Comparison of ENCODE assay signal across 29 cellular contexts in the genomic region with DNA sequence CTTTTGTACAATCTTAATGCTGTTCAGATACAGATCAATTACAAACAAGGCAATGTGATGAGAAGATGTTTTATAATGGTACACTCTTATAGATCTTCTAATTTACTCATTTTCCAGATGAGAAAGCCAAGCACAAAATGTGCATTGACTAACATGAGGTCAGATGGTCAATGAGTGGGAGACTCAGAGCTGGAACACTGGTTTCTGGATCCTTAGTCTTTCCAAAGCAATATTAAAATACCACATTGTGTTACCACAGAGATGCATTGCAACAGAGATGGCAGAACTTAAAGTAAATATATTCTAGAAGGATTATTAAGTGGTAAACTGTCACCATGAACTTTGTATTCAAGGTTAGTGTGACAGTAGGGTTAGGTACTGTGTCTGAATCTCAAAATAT.
"Had no signal": no experiment of that assay in that cellular context is flagged by ENCODE, and none has a peak within 500 bp of the region (broad histone marks: within the 10 kb centered on the region; RNA-seq: fewer than 3 reads in every experiment).

No MANE protein-coding gene starts in this region.

- H3K27ac ChIP-seq: body of pancreas, breast epithelium, KMS-11, SJCRH30, SK-N-MC had no signal

- DNase-seq: activated CD4-positive, alpha-beta T cell treated with anti-CD3 and anti-CD28 coated beads for 36 hours; activated CD4-positive, alpha-beta T cell treated with anti-CD3 and anti-CD28 coated beads, Interleukin-2, amount 10 ng/mL, durations not matched to agents 7 days and 5 days; activated CD4-positive, alpha-beta T cell treated with anti-CD3 and anti-CD28 coated beads, Interleukin-2, amount 50 U/mL, for 48 hours; activated CD8-positive, alpha-beta T cell treated with anti-CD3 and anti-CD28 coated beads, Interleukin-2, amount 10 ng/mL, durations not matched to agents 7 days and 5 days; activated gamma-delta T cell; activated naive CD4-positive, alpha-beta T cell treated with Interleukin-2 at 50 U/mL for 16 hours; activated naive CD8-positive, alpha-beta T cell treated with anti-CD3 and anti-CD28 coated beads, Interleukin-2, amount 10 ng/mL, durations not matched to agents 7 days and 5 days; activated T-cell treated with anti-CD3 and anti-CD28 coated beads, Interleukin-2, amount 50 U/mL, for 24 hours; body of pancreas; NCI-H1105; NCI-H1417 treated with DMSO at 0.1 percent for 48 hours; NCI-H187 treated with DMSO at 0.1 percent for 48 hours; NCI-H2081; NCI-H2227 treated with DMSO at 0.1 percent for 48 hours; NCI-H446; NCI-H510A treated with DMSO at 0.1 percent for 48 hours; NCI-H526 treated with DMSO at 0.1 percent for 48 hours; SHP77; SJCRH30 had no signal

- H3K9me3 ChIP-seq: body of pancreas, breast epithelium, SJCRH30 had no signal

- ATAC-seq: activated CD4-positive, alpha-beta T cell treated with anti-CD3 and anti-CD28 coated beads for 36 hours; activated CD4-positive, CD25-positive, alpha-beta regulatory T cell treated with anti-CD3 and anti-CD28 coated beads, Interleukin-2, amount 50 U/mL, for 24 hours; activated CD8-positive, alpha-beta T cell treated with anti-CD3 and anti-CD28 coated beads, Interleukin-2, amount 10 ng/mL, durations not matched to agents 7 days and 5 days; body of pancreas; Panc1; WTC11 had no signal

- H3K4me2 ChIP-seq: KMS-11 had no signal

- H3K9ac ChIP-seq: KMS-11 had no signal

- H3K9me3 Mint-ChIP-seq: activated CD4-positive, alpha-beta T cell treated with anti-CD3 and anti-CD28 coated beads, Interleukin-2, amount 10 ng/mL, durations not matched to agents 7 days and 5 days; activated naive CD4-positive, alpha-beta T cell treated with anti-CD3 and anti-CD28 coated beads, Interleukin-2, amount 50 U/mL, for 24 hours; activated naive CD8-positive, alpha-beta T cell treated with anti-CD3 and anti-CD28 coated beads, Interleukin-2, amount 10 ng/mL, durations not matched to agents 7 days and 5 days; activated T-cell treated with anti-CD3 and anti-CD28 coated beads, Interleukin-2, amount 50 U/mL, for 24 hours; activated T-helper 2 cell treated with anti-CD3 and anti-CD28 coated beads, Interferon-gamma antibody, Interleukin-2, Interleukin-4, amounts not matched to agents 10 μg/mL and 5 μg/mL and 100 μg/mL, durations not matched to agents 14 hours and 24 hours and 36 hours; T-helper 1 cell treated with Interleukin-12 subunit alpha and Interleukin-12 subunit beta and Interleukin-4 antibody, amounts not matched to agents 30 μg/mL and 1 μg/mL, for 36 hours; T-helper 2 cell treated with Interferon-gamma antibody and Interleukin-4, amounts not matched to agents 5 μg/mL and 100 μg/mL, for 36 hours; WTC11 had no signal

- H3K27ac Mint-ChIP-seq: activated CD4-positive, alpha-beta T cell treated with anti-CD3 and anti-CD28 coated beads for 36 hours; activated CD4-positive, alpha-beta T cell treated with anti-CD3 and anti-CD28 coated beads, Interleukin-2, amount 10 ng/mL, durations not matched to agents 7 days and 5 days; activated CD8-positive, alpha-beta T cell treated with anti-CD3 and anti-CD28 coated beads, Interleukin-2, amount 10 ng/mL, durations not matched to agents 7 days and 5 days; activated naive CD4-positive, alpha-beta T cell treated with anti-CD3 and anti-CD28 coated beads, Interleukin-2, amount 50 U/mL, for 24 hours; activated naive CD8-positive, alpha-beta T cell treated with anti-CD3 and anti-CD28 coated beads, Interleukin-2, amount 10 ng/mL, durations not matched to agents 7 days and 5 days; activated T-cell treated with anti-CD3 and anti-CD28 coated beads, Interleukin-2, amount 50 U/mL, for 24 hours; activated T-helper 2 cell treated with anti-CD3 and anti-CD28 coated beads, Interferon-gamma antibody, Interleukin-2, Interleukin-4, amounts not matched to agents 10 μg/mL and 5 μg/mL and 100 μg/mL, durations not matched to agents 14 hours and 24 hours and 36 hours; T-helper 1 cell treated with Interleukin-12 subunit alpha and Interleukin-12 subunit beta and Interleukin-4 antibody, amounts not matched to agents 30 μg/mL and 1 μg/mL, for 36 hours; T-helper 2 cell treated with Interferon-gamma antibody and Interleukin-4, amounts not matched to agents 5 μg/mL and 100 μg/mL, for 36 hours; WTC11 had no signal

- H3K4me3 Mint-ChIP-seq: activated CD4-positive, alpha-beta T cell treated with anti-CD3 and anti-CD28 coated beads for 36 hours; activated CD4-positive, alpha-beta T cell treated with anti-CD3 and anti-CD28 coated beads, Interleukin-2, amount 10 ng/mL, durations not matched to agents 7 days and 5 days; activated CD8-positive, alpha-beta T cell treated with anti-CD3 and anti-CD28 coated beads, Interleukin-2, amount 10 ng/mL, durations not matched to agents 7 days and 5 days; activated naive CD4-positive, alpha-beta T cell treated with anti-CD3 and anti-CD28 coated beads, Interleukin-2, amount 50 U/mL, for 24 hours; activated naive CD8-positive, alpha-beta T cell treated with anti-CD3 and anti-CD28 coated beads, Interleukin-2, amount 10 ng/mL, durations not matched to agents 7 days and 5 days; activated T-cell treated with anti-CD3 and anti-CD28 coated beads, Interleukin-2, amount 50 U/mL, for 24 hours; T-helper 1 cell treated with Interleukin-12 subunit alpha and Interleukin-12 subunit beta and Interleukin-4 antibody, amounts not matched to agents 30 μg/mL and 1 μg/mL, for 36 hours; T-helper 2 cell treated with Interferon-gamma antibody and Interleukin-4, amounts not matched to agents 5 μg/mL and 100 μg/mL, for 36 hours; WTC11 had no signal

- H3K4me1 Mint-ChIP-seq: activated CD4-positive, alpha-beta T cell treated with anti-CD3 and anti-CD28 coated beads for 36 hours; activated CD4-positive, alpha-beta T cell treated with anti-CD3 and anti-CD28 coated beads, Interleukin-2, amount 10 ng/mL, durations not matched to agents 7 days and 5 days; activated naive CD4-positive, alpha-beta T cell treated with anti-CD3 and anti-CD28 coated beads, Interleukin-2, amount 50 U/mL, for 24 hours; activated naive CD8-positive, alpha-beta T cell treated with anti-CD3 and anti-CD28 coated beads, Interleukin-2, amount 10 ng/mL, durations not matched to agents 7 days and 5 days had no signal

- H3K36me3 ChIP-seq: breast epithelium, SJCRH30 had no signal

- H3K4me3 ChIP-seq: body of pancreas, breast epithelium, SJCRH30 had no signal

- H3K27me3 ChIP-seq: body of pancreas, breast epithelium, SJCRH30 had no signal

- H3K36me3 Mint-ChIP-seq: activated naive CD4-positive, alpha-beta T cell treated with anti-CD3 and anti-CD28 coated beads, Interleukin-2, amount 50 U/mL, for 24 hours; activated naive CD8-positive, alpha-beta T cell treated with anti-CD3 and anti-CD28 coated beads, Interleukin-2, amount 10 ng/mL, durations not matched to agents 7 days and 5 days; WTC11 had no signal

- H3K4me1 ChIP-seq: body of pancreas, breast epithelium, SJCRH30 had no signal

- H3K27me3 Mint-ChIP-seq: activated CD4-positive, alpha-beta T cell treated with anti-CD3 and anti-CD28 coated beads for 36 hours; activated CD4-positive, alpha-beta T cell treated with anti-CD3 and anti-CD28 coated beads, Interleukin-2, amount 10 ng/mL, durations not matched to agents 7 days and 5 days; activated naive CD4-positive, alpha-beta T cell treated with anti-CD3 and anti-CD28 coated beads, Interleukin-2, amount 50 U/mL, for 24 hours; activated naive CD8-positive, alpha-beta T cell treated with anti-CD3 and anti-CD28 coated beads, Interleukin-2, amount 10 ng/mL, durations not matched to agents 7 days and 5 days; activated T-cell treated with anti-CD3 and anti-CD28 coated beads, Interleukin-2, amount 50 U/mL, for 24 hours had no signal
